Comparison of ENCODE assay signal across 16 cellular contexts in the genomic region with DNA sequence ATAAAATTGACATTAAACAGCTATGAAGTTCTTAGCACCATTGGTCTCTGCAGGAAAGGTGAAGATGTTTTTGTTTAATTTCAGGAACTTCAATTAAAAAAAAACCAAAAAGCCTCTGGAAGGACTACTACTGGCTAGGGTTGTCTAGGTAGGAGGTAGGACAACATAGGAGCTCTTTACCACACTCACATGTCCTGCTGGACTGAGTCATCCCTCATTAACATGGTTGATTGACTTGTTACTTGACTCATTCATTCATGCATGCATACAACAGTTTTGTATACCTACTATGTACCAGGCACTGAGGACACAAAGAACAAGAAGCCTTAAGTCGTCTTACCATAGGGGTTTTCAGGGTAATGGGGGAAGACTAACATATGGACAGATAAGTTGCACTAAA.
A peak's percentile ranks its signal among the peaks of the same experiment; 100 is the strongest.
DNase-seq lines count a peak whose midpoint lies in the region; ATAC-seq and TF ChIP-seq lines count a peak whose summit lies in the region.
"Had no signal": no experiment of that assay in that cellular context is flagged by ENCODE, and none has a peak within 500 bp of the region (broad histone marks: within the 10 kb centered on the region; RNA-seq: fewer than 3 reads in every experiment).

No MANE protein-coding gene starts in this region.

- H3K36me3 ChIP-seq in adrenal gland (replicated peaks in 1 of 2), result no peaks in the 10 kb centered on the region
- H3K36me3 ChIP-seq: BLaER1 treated with 17β-estradiol and CSF1 and Interleukin-3, amounts not matched to agents 10 nM and 100 nM had no signal

- WGBS in adrenal gland, 4 donors, result 0 to 63% (median 47%) methylated on average over 1 of the region's 1 CpG

- H3K4me3 Mint-ChIP-seq in stimulated activated naive B cell treated with anti-CD40 and anti-IgM and Interleukin-4, amounts not matched to agents 10 μg/mL and 1 μg/mL and 100 μg/mL, for 72 hours, result no peak overlapping the region
- H3K4me3 Mint-ChIP-seq: B cell; CD8-positive, alpha-beta T cell; GM23338 had no signal

- ATAC-seq in GM18868 (IDR thresholded peaks at IDR 0.05; ENCODE audit: unreplicated experiment) (peak; percentile 45), GM21526 (IDR thresholded peaks at IDR 0.05; ENCODE audit: low FRiP score, unreplicated experiment) (no peak)
- peak; percentile 21 to 66 for ATAC-seq in stimulated activated naive B cell treated with anti-CD40 and anti-IgM and Interleukin-4, amounts not matched to agents 10 μg/mL and 1 μg/mL and 100 μg/mL, for 72 hours (replicated peaks)
- ATAC-seq: CD8-positive, alpha-beta T cell; GM12878; GM23338 had no signal

- peaks cover 0 to 5% of the 10 kb centered on the region in 2 donors for H3K36me3 Mint-ChIP-seq in stimulated activated naive B cell treated with anti-CD40 and anti-IgM and Interleukin-4, amounts not matched to agents 10 μg/mL and 1 μg/mL and 100 μg/mL, for 72 hours
- H3K36me3 Mint-ChIP-seq: CD8-positive, alpha-beta T cell had no signal

- H3K4me3 ChIP-seq in epithelial cell of proximal tubule (ENCODE audit: low read depth, low read length) (no peak overlapping the region), adrenal gland (no peak overlapping the region)
- H3K4me3 ChIP-seq: BLaER1 treated with 17β-estradiol and CSF1 and Interleukin-3, amounts not matched to agents 10 nM and 100 nM; GM12878; GM23338 had no signal

- intact Hi-C loops in adrenal gland (cut with DNase I), result no loop called here

- no peak for TF ChIP-seq POLR2A in adrenal gland (IDR thresholded peaks at IDR 0.05)

- peaks cover 0 to 4% of the 10 kb centered on the region in 2 donors for H3K9me3 Mint-ChIP-seq in stimulated activated naive B cell treated with anti-CD40 and anti-IgM and Interleukin-4, amounts not matched to agents 10 μg/mL and 1 μg/mL and 100 μg/mL, for 72 hours
- H3K9me3 Mint-ChIP-seq: CD8-positive, alpha-beta T cell; GM23338 had no signal

- H3K27ac ChIP-seq in adrenal gland, result no peak overlapping the region
- H3K27ac ChIP-seq: BLaER1 treated with 17β-estradiol and CSF1 and Interleukin-3, amounts not matched to agents 10 nM and 100 nM had no signal

- H3K4me1 Mint-ChIP-seq in stimulated activated naive B cell treated with anti-CD40 and anti-IgM and Interleukin-4, amounts not matched to agents 10 μg/mL and 1 μg/mL and 100 μg/mL, for 72 hours, result peaks cover 0 to 7% of the 10 kb centered on the region in 2 donors
- H3K4me1 Mint-ChIP-seq: B cell, GM23338 had no signal

- peak; percentile 38 for DNase-seq in NCI-H69 (lab: John Stamatoyannopoulos, UW)
- DNase-seq in epithelial cell of proximal tubule (ENCODE audit: low read depth), result peak; percentile 59
- no peak for DNase-seq in stimulated activated naive B cell treated with anti-CD40 and anti-IgM and Interleukin-4, amounts not matched to agents 10 μg/mL and 1 μg/mL and 100 μg/mL, for 72 hours
- no peak for DNase-seq in adrenal gland
- no peak for DNase-seq in cerebellum (ENCODE audit: low spot score)
- DNase-seq: Calu3; CD8-positive, alpha-beta T cell; DMS79 treated with DMSO at 0.1 percent for 48 hours; HCEC 1CT; IMR-90 had no signal

- no peaks in the 10 kb centered on the region for H3K27me3 ChIP-seq in adrenal gland
- H3K27me3 ChIP-seq: BLaER1 treated with 17β-estradiol and CSF1 and Interleukin-3, amounts not matched to agents 10 nM and 100 nM had no signal

- no peak for TF ChIP-seq CTCF in epithelial cell of proximal tubule (conservative IDR thresholded peaks at IDR 0.05; ENCODE audit: low read depth, low read length)
- TF ChIP-seq CTCF in adrenal gland (IDR thresholded peaks at IDR 0.05), result no peak

- H3K4me1 ChIP-seq in adrenal gland (replicated peaks in 1 of 2), result peaks cover 4 to 19% of the 10 kb centered on the region in 2 donors
- H3K4me1 ChIP-seq: BLaER1 treated with 17β-estradiol and CSF1 and Interleukin-3, amounts not matched to agents 10 nM and 100 nM had no signal

- peaks cover 0 to 7% of the 10 kb centered on the region in 2 donors for H3K27me3 Mint-ChIP-seq in stimulated activated naive B cell treated with anti-CD40 and anti-IgM and Interleukin-4, amounts not matched to agents 10 μg/mL and 1 μg/mL and 100 μg/mL, for 72 hours

- H3K9me3 ChIP-seq in adrenal gland (replicated peaks in 1 of 3), result no peaks in the 10 kb centered on the region

- H3K27ac Mint-ChIP-seq in stimulated activated naive B cell treated with anti-CD40 and anti-IgM and Interleukin-4, amounts not matched to agents 10 μg/mL and 1 μg/mL and 100 μg/mL, for 72 hours, result no peak overlapping the region
- H3K27ac Mint-ChIP-seq: B cell; CD8-positive, alpha-beta T cell; GM23338 had no signal

Comparison
In these comparisons a context has a peak if more than half of its experiments do, and no peak if none do; other contexts are left out.
1. DNase-seq: peak in NCI-H69 (single experiment) and epithelial cell of proximal tubule (single experiment); none in stimulated activated naive B cell treated with anti-CD40 and anti-IgM and Interleukin-4, amounts not matched to agents 10 μg/mL and 1 μg/mL and 100 μg/mL, for 72 hours (single experiment), adrenal gland (0 of 7) and cerebellum (single experiment).